ENCODE assay signal across 9 cellular contexts in genomic region chr7:149084407-149084806, GRCh38.
"Had no signal": no experiment of that assay in that cellular context is flagged by ENCODE, and none has a peak within 500 bp of the region (broad histone marks: within the 10 kb centered on the region; RNA-seq: fewer than 3 reads in every experiment).

No MANE protein-coding gene starts in this region.

- H3K4me2 ChIP-seq: KMS-11 had no signal

- H3K4me3 ChIP-seq: GM23248, HAP-1 had no signal

- H3K4me1 ChIP-seq: HAP-1 had no signal

- H3K27ac ChIP-seq: GM23248, HL-60, KMS-11 had no signal

- H2AFZ ChIP-seq: GM23248 had no signal

- DNase-seq: GM23248, GOT3, H7, KBM-7 had no signal

- H3K9ac ChIP-seq: GM23248, KMS-11 had no signal

- FAIRE-seq: HepG2 had no signal

- ATAC-seq: HCT116, HepG2 had no signal
